ENCODE assay signal across 8 cellular contexts in genomic region chr17:72618018-72618509, GRCh38.
DNase-seq lines count a peak whose midpoint lies in the region; ATAC-seq and TF ChIP-seq lines count a peak whose summit lies in the region.

No MANE protein-coding gene starts in this region.

- no peak for TF ChIP-seq CTCF in GM10248 (IDR thresholded peaks at IDR 0.05; ENCODE audit: control extremely low read depth, extremely low read depth, low read depth, missing control alignments)

- H3K4me1 Mint-ChIP-seq in activated T-helper 1 cell treated with anti-CD3 and anti-CD28 coated beads, Interleukin-12 subunit alpha, Interleukin-12 subunit beta, Interleukin-2, Interleukin-4 antibody, amounts not matched to agents 30 ng/mL and 10 ng/mL and 1 ng/mL, durations not matched to agents 14 hours and 24 hours and 36 hours (ENCODE audit: low read depth) = peaks cover 12% of the 10 kb centered on the region
- peaks cover 5 to 25% (median 16%) of the 10 kb centered on the region in 4 donors for H3K4me1 Mint-ChIP-seq in naive thymus-derived CD8-positive, alpha-beta T cell

- no peaks in the 10 kb centered on the region for H3K36me3 Mint-ChIP-seq in activated T-helper 1 cell treated with anti-CD3 and anti-CD28 coated beads, Interleukin-12 subunit alpha, Interleukin-12 subunit beta, Interleukin-2, Interleukin-4 antibody, amounts not matched to agents 30 ng/mL and 10 ng/mL and 1 ng/mL, durations not matched to agents 14 hours and 24 hours and 36 hours (ENCODE audit: low read depth)
- no peaks in the 10 kb centered on the region for H3K36me3 Mint-ChIP-seq in naive thymus-derived CD8-positive, alpha-beta T cell

- peaks cover 46% of the 10 kb centered on the region for H3K27me3 Mint-ChIP-seq in activated T-helper 1 cell treated with anti-CD3 and anti-CD28 coated beads, Interleukin-12 subunit alpha, Interleukin-12 subunit beta, Interleukin-2, Interleukin-4 antibody, amounts not matched to agents 30 ng/mL and 10 ng/mL and 1 ng/mL, durations not matched to agents 14 hours and 24 hours and 36 hours (ENCODE audit: insufficient read depth)
- H3K27me3 Mint-ChIP-seq in naive thymus-derived CD8-positive, alpha-beta T cell = peaks cover 23 to 84% (median 52%) of the 10 kb centered on the region in 5 donors

- POLR2A ChIA-PET in naive thymus-derived CD8-positive, alpha-beta T cell (lab: Charles Lee) = no interaction called here
- POLR2A ChIA-PET in GM10248 (lab: Yijun Ruan, JAX) = no interaction called here
- POLR2A ChIA-PET in HEK293T (lab: Yijun Ruan, JAX) = interaction anchor here (1.3 to 1.5 kb wide), 2 partner anchors 15 to 26 kb away, joined by 3 to 8 read pairs; no protein-coding TSS in a partner anchor

- peak; percentile 19 for DNase-seq in stimulated activated CD4-positive, alpha-beta T cell treated with anti-CD3 and anti-CD28 coated beads, Interleukin-4, amount 100 ng/mL, for 24 hours
- no peak for DNase-seq in stimulated activated CD4-positive, alpha-beta T cell treated with anti-CD3 and anti-CD28 coated beads, Interleukin-12 subunit alpha, Interleukin-12 subunit beta, amount 100 ng/mL, for 4 hours
- DNase-seq in NCI-H1048 (lab: John Stamatoyannopoulos, UW) (peak; percentile 7), GM10248 (ENCODE audit: extremely low spot score) (no peak), HEK293T (ENCODE audit: extremely low spot score) (no peak)
- peak; percentile 11 for DNase-seq in activated T-helper 1 cell treated with anti-CD3 and anti-CD28 coated beads, Interleukin-12 subunit alpha, Interleukin-12 subunit beta, Interleukin-2, Interleukin-4 antibody, amounts not matched to agents 30 ng/mL and 10 ng/mL and 1 ng/mL, durations not matched to agents 14 hours and 24 hours and 36 hours (ENCODE audit: low spot score)
- DNase-seq in naive thymus-derived CD8-positive, alpha-beta T cell = no peak
- DNase-seq in stimulated activated CD4-positive, alpha-beta T cell treated with anti-CD3 and anti-CD28 coated beads, Interleukin-4, amount 100 ng/mL, for 1 hour = no peak

- H3K27ac Mint-ChIP-seq in activated T-helper 1 cell treated with anti-CD3 and anti-CD28 coated beads, Interleukin-12 subunit alpha, Interleukin-12 subunit beta, Interleukin-2, Interleukin-4 antibody, amounts not matched to agents 30 ng/mL and 10 ng/mL and 1 ng/mL, durations not matched to agents 14 hours and 24 hours and 36 hours = no peak overlapping the region
- H3K27ac Mint-ChIP-seq in naive thymus-derived CD8-positive, alpha-beta T cell = peak overlapping the region in 3 of 10 donors; percentile 18 to 46 (median 26)

- CTCF ChIA-PET in GM10248 (lab: Yijun Ruan, JAX) = interaction anchor here (1.2 to 1.7 kb wide), 4 partner anchors 12 to 109 kb away, joined by 3 to 5 read pairs (median 4); no protein-coding TSS in a partner anchor
- CTCF ChIA-PET in HEK293T (lab: Yijun Ruan, JAX) = interaction anchor here (0.8 kb wide), 1 partner anchor 61 kb away, joined by 3 read pairs; no protein-coding TSS in a partner anchor

- intact Hi-C loops in activated T-helper 1 cell treated with anti-CD3 and anti-CD28 coated beads, Interleukin-12 subunit alpha, Interleukin-12 subunit beta, Interleukin-2, Interleukin-4 antibody, amounts not matched to agents 30 ng/mL and 10 ng/mL and 1 ng/mL, durations not matched to agents 14 hours and 24 hours and 36 hours (cut with micrococcal nuclease) = no loop called here

- H3K4me3 Mint-ChIP-seq in activated T-helper 1 cell treated with anti-CD3 and anti-CD28 coated beads, Interleukin-12 subunit alpha, Interleukin-12 subunit beta, Interleukin-2, Interleukin-4 antibody, amounts not matched to agents 30 ng/mL and 10 ng/mL and 1 ng/mL, durations not matched to agents 14 hours and 24 hours and 36 hours = peak overlapping the region; percentile 64
- peak overlapping the region; percentile 50 to 76 (median 66) for H3K4me3 Mint-ChIP-seq in naive thymus-derived CD8-positive, alpha-beta T cell

- peak in 1 of 2 donors; percentile 48 for ATAC-seq in naive thymus-derived CD8-positive, alpha-beta T cell

- peaks cover 4% of the 10 kb centered on the region for H3K9me3 Mint-ChIP-seq in activated T-helper 1 cell treated with anti-CD3 and anti-CD28 coated beads, Interleukin-12 subunit alpha, Interleukin-12 subunit beta, Interleukin-2, Interleukin-4 antibody, amounts not matched to agents 30 ng/mL and 10 ng/mL and 1 ng/mL, durations not matched to agents 14 hours and 24 hours and 36 hours
- peaks cover 0 to 2% (median 0%) of the 10 kb centered on the region in 9 donors for H3K9me3 Mint-ChIP-seq in naive thymus-derived CD8-positive, alpha-beta T cell

TF ChIP-seq in HEK293T, 16 proteins besides CTCF, POLR2A, EP300 and RAD21:
- TF ChIP-seq CTBP1 (IDR thresholded peaks at IDR 0.05; ENCODE audit: borderline replicate concordance) (no peak), ARNT (IDR thresholded peaks at IDR 0.05) (no peak), PKNOX1 (IDR thresholded peaks at IDR 0.05) (no peak), TARDBP (IDR thresholded peaks at IDR 0.05) (no peak), BHLHE40 (IDR thresholded peaks at IDR 0.05; ENCODE audit: borderline replicate concordance) (no peak), FOXA1 (IDR thresholded peaks at IDR 0.05) (no peak), ZNF384 (IDR thresholded peaks at IDR 0.05) (no peak)

Comparison
In these comparisons a context has a peak if more than half of its experiments do, and no peak if none do; other contexts are left out.
1. DNase-seq: peak in stimulated activated CD4-positive, alpha-beta T cell treated with anti-CD3 and anti-CD28 coated beads, Interleukin-4, amount 100 ng/mL, for 24 hours (single experiment), NCI-H1048 (single experiment) and activated T-helper 1 cell treated with anti-CD3 and anti-CD28 coated beads, Interleukin-12 subunit alpha, Interleukin-12 subunit beta, Interleukin-2, Interleukin-4 antibody, amounts not matched to agents 30 ng/mL and 10 ng/mL and 1 ng/mL, durations not matched to agents 14 hours and 24 hours and 36 hours (single experiment); none in stimulated activated CD4-positive, alpha-beta T cell treated with anti-CD3 and anti-CD28 coated beads, Interleukin-12 subunit alpha, Interleukin-12 subunit beta, amount 100 ng/mL, for 4 hours (single experiment), naive thymus-derived CD8-positive, alpha-beta T cell (0 of 10), GM10248 (single experiment), HEK293T (single experiment) and stimulated activated CD4-positive, alpha-beta T cell treated with anti-CD3 and anti-CD28 coated beads, Interleukin-4, amount 100 ng/mL, for 1 hour (single experiment).